ENCODE assay signal across 17 cellular contexts in genomic region chr7:23216021-23216420, GRCh38. TPM values are rescaled to one million over a fixed set of nuclear protein-coding genes. Genes with fewer than 3 reads are reported as not detected.
DNase-seq lines count a peak whose midpoint lies in the region; ATAC-seq, FAIRE-seq and TF ChIP-seq lines count a peak whose summit lies in the region.
"Had no signal": no experiment of that assay in that cellular context is flagged by ENCODE, and none has a peak within 500 bp of the region (broad histone marks: within the 10 kb centered on the region; RNA-seq: fewer than 3 reads in every experiment).

No MANE protein-coding gene starts in this region.

- H3K27ac Mint-ChIP-seq in Calu3 (ENCODE audit: unreplicated experiment) = no peak overlapping the region
- H3K27ac Mint-ChIP-seq: activated CD4-positive, alpha-beta T cell treated with anti-CD3 and anti-CD28 coated beads, Interleukin-2, amount 10 ng/mL, durations not matched to agents 7 days and 5 days; stimulated activated naive CD8-positive, alpha-beta T cell treated with anti-CD3 and anti-CD28 coated beads, Interleukin-15, Interleukin-2, amounts not matched to agents 100 ng/mL and 50 ng/mL, for 24 hours had no signal

- no peaks in the 10 kb centered on the region for H3K27me3 Mint-ChIP-seq in Calu3 (ENCODE audit: unreplicated experiment)

- ATAC-seq in left cardiac atrium = peak; percentile 47 to 78
- ATAC-seq in GM19467 (IDR thresholded peaks at IDR 0.05; ENCODE audit: unreplicated experiment) = no peak

- no peaks in the 10 kb centered on the region for H3K36me3 Mint-ChIP-seq in Calu3 (ENCODE audit: insufficient read depth, unreplicated experiment)

- peaks cover 20% of the 10 kb centered on the region for H3K4me1 Mint-ChIP-seq in Calu3 (ENCODE audit: low read depth, unreplicated experiment)
- H3K4me1 Mint-ChIP-seq: activated CD4-positive, alpha-beta T cell treated with anti-CD3 and anti-CD28 coated beads, Interleukin-2, amount 10 ng/mL, durations not matched to agents 7 days and 5 days had no signal

- CTCF ChIA-PET in Calu3 (lab: Charles Lee) = no interaction called here

- H3K4me3 Mint-ChIP-seq in Calu3 (ENCODE audit: low read depth, unreplicated experiment) = no peak overlapping the region
- H3K4me3 Mint-ChIP-seq: activated CD4-positive, alpha-beta T cell treated with anti-CD3 and anti-CD28 coated beads, Interleukin-2, amount 10 ng/mL, durations not matched to agents 7 days and 5 days; stimulated activated naive CD8-positive, alpha-beta T cell treated with anti-CD3 and anti-CD28 coated beads, Interleukin-15, Interleukin-2, amounts not matched to agents 100 ng/mL and 50 ng/mL, for 24 hours had no signal

- BruUV-seq in Calu3 (replicated peaks; lab: Mats Ljungman, UMichigan) = no TSS peak

- DNase-seq in GM12891 (ENCODE audit: insufficient read length, low spot score) (no peak), SK-MEL-5 (ENCODE audit: low read depth, low spot score) (peak; percentile 84), left cardiac atrium (peak; percentile 37), putamen (ENCODE audit: low spot score) (peak; percentile 57), Calu3 (no peak), amniotic stem cell (lab: John Stamatoyannopoulos, UW) (no peak)
- no peak for DNase-seq in activated naive CD4-positive, alpha-beta T cell treated with anti-CD3 and anti-CD28 coated beads, Interleukin-2, amount 50 U/mL, for 16 hours
- DNase-seq: activated CD4-positive, alpha-beta T cell treated with anti-CD3 and anti-CD28 coated beads, Interleukin-2, amount 10 ng/mL, durations not matched to agents 7 days and 5 days; Caco-2; central memory CD4-positive, alpha-beta T cell; foreskin melanocyte; H7; NCI-H2081 treated with DMSO at 0.1 percent for 48 hours; T-helper 2 cell had no signal

- no peak for TF ChIP-seq CTCF in Calu3 (IDR thresholded peaks at IDR 0.05; ENCODE audit: unreplicated experiment)

- FAIRE-seq in GM12891 (lab: Jason Lieb, UNC) = no peak
- FAIRE-seq: endometrium had no signal

- in situ Hi-C loops in SK-MEL-5 (cut with HindIII; ENCODE audit: low pct_unique_long_range_greater_than_20kb, low sequenced_read_pairs) = no loop called here

- TF ChIP-seq POLR2A in GM12891 (IDR thresholded peaks at IDR 0.05; ENCODE audit: low read depth, low read length) = no peak

- intact Hi-C loops in left cardiac atrium (cut with DNase I) = no loop called here
- intact Hi-C loops in Calu3 (cut with micrococcal nuclease; ENCODE audit: unreplicated experiment) = no loop called here

- H3K9me3 Mint-ChIP-seq in Calu3 (ENCODE audit: low read depth, unreplicated experiment) = no peaks in the 10 kb centered on the region
- H3K9me3 Mint-ChIP-seq: activated CD4-positive, alpha-beta T cell treated with anti-CD3 and anti-CD28 coated beads, Interleukin-2, amount 10 ng/mL, durations not matched to agents 7 days and 5 days; stimulated activated naive CD8-positive, alpha-beta T cell treated with anti-CD3 and anti-CD28 coated beads, Interleukin-15, Interleukin-2, amounts not matched to agents 100 ng/mL and 50 ng/mL, for 24 hours had no signal

TF ChIP-seq in GM12891, 5 proteins besides CTCF, POLR2A, EP300 and RAD21:
- no peak for TF ChIP-seq PAX5 (IDR thresholded peaks at IDR 0.05; ENCODE audit: insufficient read depth, low read length, severe bottlenecking)
- TF ChIP-seq SPI1 (IDR thresholded peaks at IDR 0.05; ENCODE audit: low read depth, low read length) = peak; percentile 70

RNA-seq across cellular contexts. Expression of gene GPNMB, which starts 30.6 kb away (rescaled TPM):
- 7.6 TPM for polyA plus RNA-seq in GM12891 (2012; ENCODE audit: low read depth, missing spikeins)
- total RNA-seq in SK-MEL-5 (2014; rRNA removed; shearing (Covaris generic)) = 1,248 and 1,278 TPM in 2 replicates
- 994 and 1,090 TPM in 2 replicates for polyA plus RNA-seq in SK-MEL-5 (2015; cell fraction: cytosol; rRNA removed)
- 446 and 448 TPM in 2 replicates for polyA plus RNA-seq in SK-MEL-5 (2015; cell fraction: nucleus; rRNA removed)
- total RNA-seq in left cardiac atrium (100 to 1,000 TPM; 109 to 134 TPM), Calu3 (2022) (5.8 and 6.1 TPM in 2 replicates)
- total RNA-seq: activated CD4-positive, alpha-beta T cell treated with anti-CD3 and anti-CD28 coated beads, Interleukin-2, amount 10 ng/mL, durations not matched to agents 7 days and 5 days had no signal

RNA-seq across cellular contexts. Expression of gene NUP42, which starts 34.2 kb away (rescaled TPM):
- polyA plus RNA-seq in GM12891 (2012; ENCODE audit: low read depth, missing spikeins) = 54.9 TPM
- total RNA-seq in SK-MEL-5 (2014; rRNA removed; shearing (Covaris generic)) = 86.5 and 93.5 TPM in 2 replicates
- polyA plus RNA-seq in SK-MEL-5 (2015; cell fraction: cytosol; rRNA removed) = 67.5 and 76.7 TPM in 2 replicates
- polyA plus RNA-seq in SK-MEL-5 (2015; cell fraction: nucleus; rRNA removed) = 201 and 226 TPM in 2 replicates
- total RNA-seq in left cardiac atrium (10 to 100 TPM; 21.8 to 23.3 TPM), Calu3 (2022) (62.8 TPM in 2 replicates)

Comparison
In these comparisons a context has a peak if more than half of its experiments do, and no peak if none do; other contexts are left out.
1. DNase-seq: peak in SK-MEL-5 (single experiment), left cardiac atrium (single experiment) and putamen (single experiment); none in GM12891 (single experiment), Calu3 (single experiment), activated naive CD4-positive, alpha-beta T cell treated with anti-CD3 and anti-CD28 coated beads, Interleukin-2, amount 50 U/mL, for 16 hours (single experiment) and amniotic stem cell (single experiment).
2. RNA of gene GPNMB, which starts 30.6 kb away (total RNA-seq): 1,248 to 1,278 TPM in SK-MEL-5 and 109 to 134 TPM in left cardiac atrium; 5.8 to 6.1 TPM in Calu3; every median in the first group is over 10 times any median in the second.